In genomic region chr18:77114070-77114563, GRCh38 we compare ENCODE assay signal across 9 cellular contexts. TPM values are rescaled to one million over a fixed set of nuclear protein-coding genes. Genes with fewer than 3 reads are reported as not detected.
DNase-seq lines count a peak whose midpoint lies in the region; FAIRE-seq and TF ChIP-seq lines count a peak whose summit lies in the region.
"Had no signal": no experiment of that assay in that cellular context is flagged by ENCODE, and none has a peak within 500 bp of the region (broad histone marks: within the 10 kb centered on the region; RNA-seq: fewer than 3 reads in every experiment).

No MANE protein-coding gene starts in this region.

- H3K27me3 Mint-ChIP-seq in activated naive CD8-positive, alpha-beta T cell = no peaks in the 10 kb centered on the region

- TF ChIP-seq CTCF in D721Med (IDR thresholded peaks at IDR 0.05; ENCODE audit: insufficient read depth, missing control alignments) (no peak), hepatocyte (IDR thresholded peaks at IDR 0.05; ENCODE audit: poor library complexity) (no peak)

- H3K36me3 ChIP-seq in hepatocyte (replicated peaks; ENCODE audit: insufficient read depth, low read depth) (no peaks in the 10 kb centered on the region), skeletal muscle satellite cell (ENCODE audit: insufficient read depth, low read length) (no peaks in the 10 kb centered on the region), Karpas-422 (ENCODE audit: insufficient read depth, low read length) (no peaks in the 10 kb centered on the region; the same call in 1 of the 2 replicates)

- H3K27ac ChIP-seq in hepatocyte (peak overlapping the region; percentile 88), Karpas-422 (ENCODE audit: low read length) (no peak overlapping the region)

- peak overlapping the region; percentile 77 for H3K27ac Mint-ChIP-seq in activated naive CD8-positive, alpha-beta T cell

- DNase-seq in D721Med (ENCODE audit: insufficient read length, low spot score) (no peak), hepatocyte (ENCODE audit: low spot score) (no peak), Ammon's horn (ENCODE audit: low spot score) (no peak), Karpas-422 (no peak), NCI-H2171 (lab: John Stamatoyannopoulos, UW) (no peak), DMS 273 treated with DMSO at 0.1 percent for 48 hours (lab: John Stamatoyannopoulos, UW) (no peak)
- DNase-seq: NCI-H1092 had no signal

- no peaks in the 10 kb centered on the region for H3K9me3 ChIP-seq in hepatocyte (ENCODE audit: low read depth)
- no peaks in the 10 kb centered on the region for H3K9me3 ChIP-seq in skeletal muscle satellite cell (replicated peaks; ENCODE audit: low read length)
- H3K9me3 ChIP-seq in Karpas-422 (ENCODE audit: low read length) = no peaks in the 10 kb centered on the region

- no peaks in the 10 kb centered on the region for H3K9me3 Mint-ChIP-seq in activated naive CD8-positive, alpha-beta T cell (ENCODE audit: low read depth)

- peak overlapping the region; percentile 50 for H3K4me2 ChIP-seq in hepatocyte
- peak overlapping the region; percentile 20 for H3K4me2 ChIP-seq in skeletal muscle satellite cell (ENCODE audit: low read length)
- no peak overlapping the region for H3K4me2 ChIP-seq in Karpas-422 (ENCODE audit: low read depth, low read length, poor library complexity, severe bottlenecking)

- H4K20me1 ChIP-seq in hepatocyte (ENCODE audit: insufficient read depth, poor library complexity, severe bottlenecking) = no peaks in the 10 kb centered on the region
- H4K20me1 ChIP-seq in Karpas-422 (ENCODE audit: insufficient read depth, low read depth, low read length) = peaks cover 28% of the 10 kb centered on the region

- H2AFZ ChIP-seq in hepatocyte (no peak overlapping the region), Karpas-422 (ENCODE audit: low read length) (no peak overlapping the region)

- peaks cover 14% of the 10 kb centered on the region for H3K36me3 Mint-ChIP-seq in activated naive CD8-positive, alpha-beta T cell

- H3K27me3 ChIP-seq in hepatocyte = no peaks in the 10 kb centered on the region
- H3K27me3 ChIP-seq in skeletal muscle satellite cell (ENCODE audit: control insufficient read depth, insufficient read depth, low read length) = no peaks in the 10 kb centered on the region
- no peaks in the 10 kb centered on the region for H3K27me3 ChIP-seq in Karpas-422 (ENCODE audit: low read length)

- WGBS in hepatocyte (ENCODE audit: low lambda C conversion rate, missing lambda C conversion rate) = 42% methylated on average over 5 of the region's 5 CpGs

- peak; percentile 29 for FAIRE-seq in D721Med (lab: Jason Lieb, UNC)

- H3K4me3 Mint-ChIP-seq in activated naive CD8-positive, alpha-beta T cell = peak overlapping the region; percentile 23

- H3K9me2 ChIP-seq in hepatocyte (replicated peaks; ENCODE audit: insufficient read depth) (no peaks in the 10 kb centered on the region), Karpas-422 (replicated peaks; ENCODE audit: insufficient read depth, low read length) (no peaks in the 10 kb centered on the region)

- H3K4me3 ChIP-seq in hepatocyte = no peak overlapping the region
- H3K4me3 ChIP-seq in skeletal muscle satellite cell (ENCODE audit: low read length) = peak overlapping the region; percentile 1
- no peak overlapping the region for H3K4me3 ChIP-seq in Karpas-422 (ENCODE audit: low read length)

- H3K9ac ChIP-seq in skeletal muscle satellite cell (ENCODE audit: low read depth, low read length) (peak overlapping the region; percentile 39), Karpas-422 (ENCODE audit: low read length) (no peak overlapping the region)

- H3K4me1 ChIP-seq in hepatocyte (ENCODE audit: insufficient read depth) (peaks cover 28% of the 10 kb centered on the region), skeletal muscle satellite cell (ENCODE audit: control insufficient read depth, insufficient read depth, low read length) (peaks cover 20% of the 10 kb centered on the region), Karpas-422 (ENCODE audit: low read length) (peaks cover 21% of the 10 kb centered on the region)

- peaks cover 12% of the 10 kb centered on the region for H3K79me2 ChIP-seq in hepatocyte
- peaks cover 85% of the 10 kb centered on the region for H3K79me2 ChIP-seq in Karpas-422 (ENCODE audit: low read length)

- H3K4me1 Mint-ChIP-seq in activated naive CD8-positive, alpha-beta T cell (ENCODE audit: low read depth) = peaks cover 78% of the 10 kb centered on the region

RNA-seq across cellular contexts. Expression of gene MBP, which starts 18.5 kb away (rescaled TPM):
- 21.0 and 22.1 TPM in 2 replicates for total RNA-seq in hepatocyte
- 21.0 and 21.6 TPM in 2 replicates for polyA plus RNA-seq in hepatocyte
- 3.1 and 6.8 TPM in 2 replicates for total RNA-seq in skeletal muscle satellite cell (2012; rRNA removed)
- 58.3 and 67.8 TPM in 2 replicates for total RNA-seq in Karpas-422 (2014; rRNA removed; shearing (Covaris generic); ENCODE audit: low replicate concordance)
